2 cellular contexts compared by ENCODE assay signal in the genomic region with DNA sequence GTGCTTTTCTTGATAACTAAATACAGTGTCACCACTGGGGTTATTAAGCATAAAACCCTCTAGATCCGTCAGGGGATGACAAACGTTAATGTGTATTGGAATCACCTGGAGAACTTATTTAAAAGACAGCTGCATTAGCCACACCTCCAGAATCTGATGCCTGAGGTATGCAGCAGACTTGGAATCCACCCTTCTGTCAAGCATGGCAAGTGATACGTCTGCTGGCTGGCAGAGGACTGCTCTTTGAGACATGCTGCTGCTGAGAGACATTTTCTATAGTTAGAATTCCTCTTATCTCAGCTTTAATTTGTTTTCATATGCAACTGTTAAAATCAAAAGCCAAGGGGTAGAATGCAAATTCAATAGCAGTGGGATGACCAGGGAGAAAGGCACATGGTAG.
TF ChIP-seq lines count a peak whose summit lies in the region.

No MANE protein-coding gene starts in this region.

TF ChIP-seq in WTC11, 78 proteins besides CTCF, POLR2A, EP300 and RAD21:
- TF ChIP-seq NFATC4 (CRISPR knock-in tag; IDR thresholded peaks at IDR 0.05): no peak
- TF ChIP-seq FOXK1 (CRISPR knock-in tag; IDR thresholded peaks at IDR 0.05): no peak
- TF ChIP-seq CREM (CRISPR knock-in tag; IDR thresholded peaks at IDR 0.05): no peak
- no peak for TF ChIP-seq CREB1 (CRISPR knock-in tag; IDR thresholded peaks at IDR 0.05)
- TF ChIP-seq, protein P1, sequence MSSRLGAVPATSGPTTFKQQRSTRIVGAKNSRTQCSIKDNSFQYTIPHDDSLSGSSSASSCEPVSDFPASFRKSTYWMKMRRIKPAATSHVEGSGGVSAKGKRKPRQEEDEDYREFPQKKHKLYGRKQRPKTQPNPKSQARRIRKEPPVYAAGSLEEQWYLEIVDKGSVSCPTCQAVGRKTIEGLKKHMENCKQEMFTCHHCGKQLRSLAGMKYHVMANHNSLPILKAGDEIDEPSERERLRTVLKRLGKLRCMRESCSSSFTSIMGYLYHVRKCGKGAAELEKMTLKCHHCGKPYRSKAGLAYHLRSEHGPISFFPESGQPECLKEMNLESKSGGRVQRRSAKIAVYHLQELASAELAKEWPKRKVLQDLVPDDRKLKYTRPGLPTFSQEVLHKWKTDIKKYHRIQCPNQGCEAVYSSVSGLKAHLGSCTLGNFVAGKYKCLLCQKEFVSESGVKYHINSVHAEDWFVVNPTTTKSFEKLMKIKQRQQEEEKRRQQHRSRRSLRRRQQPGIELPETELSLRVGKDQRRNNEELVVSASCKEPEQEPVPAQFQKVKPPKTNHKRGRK (CRISPR knock-in tag; IDR thresholded peaks at IDR 0.05; ENCODE audit: borderline replicate concordance): no peak
- no peak for TF ChIP-seq TP53 (CRISPR knock-in tag; IDR thresholded peaks at IDR 0.05)
- no peak for TF ChIP-seq ZNF317 (CRISPR knock-in tag; IDR thresholded peaks at IDR 0.05; ENCODE audit: borderline replicate concordance, low read depth)
- no peak for TF ChIP-seq NR2C2 (CRISPR knock-in tag; IDR thresholded peaks at IDR 0.05)
- no peak for TF ChIP-seq GTF2I (CRISPR knock-in tag; conservative IDR thresholded peaks at IDR 0.05)
- no peak for TF ChIP-seq ZNF671 (CRISPR knock-in tag; IDR thresholded peaks at IDR 0.05)
TF ChIP-seq in WTC11: peak in this region for 0.

TF ChIP-seq in SK-N-SH, 30 proteins besides CTCF, POLR2A, EP300 and RAD21:
- no peak for TF ChIP-seq USF2 (IDR thresholded peaks at IDR 0.05; ENCODE audit: borderline replicate concordance, low read depth, low read length)
- no peak for TF ChIP-seq YY1 (IDR thresholded peaks at IDR 0.05; ENCODE audit: low read depth)
- no peak for TF ChIP-seq NFIC (IDR thresholded peaks at IDR 0.05; ENCODE audit: borderline replicate concordance)
- TF ChIP-seq TEAD4 (IDR thresholded peaks at IDR 0.05; ENCODE audit: borderline replicate concordance, insufficient read depth): no peak
- TF ChIP-seq GABPA (IDR thresholded peaks at IDR 0.05; ENCODE audit: low read depth): no peak
- TF ChIP-seq POLR2AphosphoS5 (IDR thresholded peaks at IDR 0.05; ENCODE audit: low read depth, low read length): no peak
- no peak for TF ChIP-seq RCOR1 (IDR thresholded peaks at IDR 0.05; ENCODE audit: low read length)
- no peak for TF ChIP-seq EZH2phosphoT487 (IDR thresholded peaks at IDR 0.05; ENCODE audit: borderline replicate concordance, low read depth)
- TF ChIP-seq RFX5 (IDR thresholded peaks at IDR 0.05; ENCODE audit: low read length): no peak
- no peak for TF ChIP-seq TCF12 (IDR thresholded peaks at IDR 0.05)
- no peak for TF ChIP-seq RXRA (IDR thresholded peaks at IDR 0.05; ENCODE audit: borderline replicate concordance, low read depth)
